In genomic region chr13:100860866-100861265, GRCh38 we compare ENCODE assay signal across 15 cellular contexts.
DNase-seq lines count a peak whose midpoint lies in the region; ATAC-seq and TF ChIP-seq lines count a peak whose summit lies in the region.
"Had no signal": no experiment of that assay in that cellular context is flagged by ENCODE, and none has a peak within 500 bp of the region (broad histone marks: within the 10 kb centered on the region; RNA-seq: fewer than 3 reads in every experiment).

No MANE protein-coding gene starts in this region.

- H3K27me3 Mint-ChIP-seq in activated T-cell treated with anti-CD3 and anti-CD28 coated beads, Interleukin-2, amount 50 U/mL, for 4 hours (ENCODE audit: low read depth) = peaks cover 2% of the 10 kb centered on the region
- H3K27me3 Mint-ChIP-seq: CD4-positive, alpha-beta T cell had no signal

- H3K4me1 Mint-ChIP-seq in activated T-cell treated with anti-CD3 and anti-CD28 coated beads, Interleukin-2, amount 50 U/mL, for 4 hours (ENCODE audit: low read depth) = no peaks in the 10 kb centered on the region

- H3K4me3 Mint-ChIP-seq in activated T-cell treated with anti-CD3 and anti-CD28 coated beads, Interleukin-2, amount 50 U/mL, for 4 hours = no peak overlapping the region
- H3K4me3 Mint-ChIP-seq: CD4-positive, alpha-beta T cell had no signal

- peaks cover 4% of the 10 kb centered on the region for H3K9me3 Mint-ChIP-seq in activated T-cell treated with anti-CD3 and anti-CD28 coated beads, Interleukin-2, amount 50 U/mL, for 4 hours

- no peaks in the 10 kb centered on the region for H3K36me3 Mint-ChIP-seq in activated T-cell treated with anti-CD3 and anti-CD28 coated beads, Interleukin-2, amount 50 U/mL, for 4 hours (ENCODE audit: insufficient read depth)

- ATAC-seq in activated T-cell treated with anti-CD3 and anti-CD28 coated beads, Interleukin-2, amount 50 U/mL, for 4 hours = no peak
- ATAC-seq: A549, GM12878 had no signal

- peak; percentile 19 for DNase-seq in NCI-H1694 treated with DMSO at 0.1 percent for 48 hours (lab: John Stamatoyannopoulos, UW)
- no peak for DNase-seq in NCI-H1694 (lab: John Stamatoyannopoulos, UW)
- peak; percentile 98 for DNase-seq in NCI-H2171 treated with DMSO at 0.1 percent for 48 hours (lab: John Stamatoyannopoulos, UW)
- peak; percentile 38 to 49 for DNase-seq in foreskin fibroblast
- no peak for DNase-seq in posterior cingulate gyrus
- no peak for DNase-seq in medulla oblongata (ENCODE audit: extremely low spot score)
- DNase-seq in activated T-cell treated with anti-CD3 and anti-CD28 coated beads, Interleukin-2, amount 50 U/mL, for 4 hours = no peak
- DNase-seq: AML-193; CD4-positive, alpha-beta T cell; DMS53; DND-41; EL had no signal

- intact Hi-C loops in posterior cingulate gyrus (cut with DNase I) = no loop called here

- no peak for TF ChIP-seq CTCF in foreskin fibroblast (IDR thresholded peaks at IDR 0.05; ENCODE audit: low read depth, low read length)

- no peak overlapping the region for H3K4me3 ChIP-seq in foreskin fibroblast (ENCODE audit: low read depth in 1 of 2, low read length in 2 of 2)
- H3K4me3 ChIP-seq: A549, GM12878, HAP-1 had no signal

Comparison
In these comparisons a context has a peak if more than half of its experiments do, and no peak if none do; other contexts are left out.
1. DNase-seq: peak in NCI-H1694 treated with DMSO at 0.1 percent for 48 hours (single experiment), NCI-H2171 treated with DMSO at 0.1 percent for 48 hours (single experiment) and foreskin fibroblast (2 of 2); none in NCI-H1694 (single experiment), posterior cingulate gyrus (0 of 10), medulla oblongata (single experiment) and activated T-cell treated with anti-CD3 and anti-CD28 coated beads, Interleukin-2, amount 50 U/mL, for 4 hours (single experiment).